ENCODE assay signal across 16 cellular contexts in genomic region chr2:150143087-150143536, GRCh38.
A peak's percentile ranks its signal among the peaks of the same experiment; 100 is the strongest.
DNase-seq lines count a peak whose midpoint lies in the region; ATAC-seq, FAIRE-seq and TF ChIP-seq lines count a peak whose summit lies in the region.
"Had no signal": no experiment of that assay in that cellular context is flagged by ENCODE, and none has a peak within 500 bp of the region (broad histone marks: within the 10 kb centered on the region; RNA-seq: fewer than 3 reads in every experiment).

No MANE protein-coding gene starts in this region.

- H3K36me3 ChIP-seq in ACC112 (ENCODE audit: insufficient read depth, low read length) = peaks cover 7% of the 10 kb centered on the region; the same call in 1 of the 2 replicates
- H3K36me3 ChIP-seq in keratinocyte (ENCODE audit: control insufficient read depth in 2 of 2, extremely low read depth in 1 of 2, insufficient read depth in 2 of 2, low read length in 2 of 2) = no peaks in the 10 kb centered on the region

- peak; percentile 86 for FAIRE-seq in keratinocyte (lab: Jason Lieb, UNC)
- FAIRE-seq: D721Med had no signal

- H3K27me3 ChIP-seq in ACC112 (ENCODE audit: insufficient read depth, low read length) (no peaks in the 10 kb centered on the region), keratinocyte (ENCODE audit: control insufficient read depth, extremely low read depth, insufficient read depth, low read length) (no peaks in the 10 kb centered on the region)
- H3K27me3 ChIP-seq: testis had no signal

- peak overlapping the region; percentile 96 for H3K27ac ChIP-seq in ACC112 (ENCODE audit: low read depth, low read length)
- H3K27ac ChIP-seq in keratinocyte (ENCODE audit: control insufficient read depth, insufficient read depth, low read length) = peak overlapping the region; percentile 98
- H3K27ac ChIP-seq: testis had no signal

- no peak overlapping the region for H2AFZ ChIP-seq in ACC112 (ENCODE audit: low read length, unreplicated experiment)
- H2AFZ ChIP-seq in keratinocyte (ENCODE audit: control insufficient read depth, low read length) = no peak overlapping the region

- dilution Hi-C loops in keratinocyte (cut with MboI; ENCODE audit: extremely low pct_ligation_motif_present, low sequenced_read_pairs) = no loop called here

- peaks cover 9% of the 10 kb centered on the region for H3K9me3 ChIP-seq in keratinocyte (ENCODE audit: control insufficient read depth, low read depth, low read length)
- H3K9me3 ChIP-seq: testis had no signal

- DNase-seq in LHCN-M2 (ENCODE audit: low read depth) = peak; percentile 82
- peak; percentile 58 for DNase-seq in astrocyte of the spinal cord (ENCODE audit: low read depth, low spot score)
- DNase-seq in keratinocyte (ENCODE audit: low read depth, low spot score) = peak; percentile 55
- no peak for DNase-seq in midbrain (lab: John Stamatoyannopoulos, UW)
- DNase-seq in islet precursor cell = no peak
- DNase-seq: activated CD4-positive, CD25-positive, alpha-beta regulatory T cell treated with anti-CD3 and anti-CD28 coated beads, Interleukin-2, amount 50 U/mL, for 72 hours; activated naive CD8-positive, alpha-beta T cell treated with anti-CD3 and anti-CD28 coated beads, Interleukin-2, amount 10 ng/mL, durations not matched to agents 7 days and 5 days; cortex of kidney; mucosa of descending colon; NCI-H2171; posterior cingulate gyrus; testis had no signal

- H3K4me2 ChIP-seq in keratinocyte (ENCODE audit: control insufficient read depth, extremely low read depth, insufficient read depth, low read depth, low read length) = peak overlapping the region; percentile 63

- peaks cover 50% of the 10 kb centered on the region for H3K4me1 ChIP-seq in ACC112 (ENCODE audit: control insufficient read depth, insufficient read depth, low read length, unreplicated experiment)
- H3K4me1 ChIP-seq in keratinocyte (ENCODE audit: control insufficient read depth, extremely low read depth, insufficient read depth, low read length) = peaks cover 38% of the 10 kb centered on the region
- H3K4me1 ChIP-seq: testis had no signal

- H3K9me1 ChIP-seq in keratinocyte (ENCODE audit: control insufficient read depth, extremely low read depth, insufficient read depth, low read length) = no peaks in the 10 kb centered on the region

- peak overlapping the region; percentile 15; the same call in 1 of the 2 replicates for H3K4me3 ChIP-seq in ACC112 (ENCODE audit: low read depth, low read length)
- H3K4me3 ChIP-seq in astrocyte of the spinal cord (ENCODE audit: low read depth, low read length) = no peak overlapping the region
- H3K4me3 ChIP-seq in keratinocyte (ENCODE audit: control insufficient read depth in 2 of 3, extremely low read depth in 1 of 3, insufficient read depth in 2 of 3, low read depth in 1 of 3, low read length in 3 of 3) = peak overlapping the region in 1 of 3 experiments; percentile 38
- H3K4me3 ChIP-seq: mucosa of descending colon, testis had no signal

- in situ Hi-C loops in astrocyte of the spinal cord (cut with HindIII; ENCODE audit: low sequenced_read_pairs) = no loop called here

- TF ChIP-seq CTCF in astrocyte of the spinal cord (IDR thresholded peaks at IDR 0.05; ENCODE audit: low read depth, low read length) (no peak), keratinocyte (optimal IDR thresholded peaks at IDR 0.05 in 1 of 3, IDR thresholded peaks at IDR 0.05 in 1 of 3, conservative IDR thresholded peaks at IDR 0.05 in 1 of 3; ENCODE audit: extremely low read depth in 1 of 3, insufficient read depth in 2 of 3, low read length in 3 of 3) (no peak)

- ATAC-seq in HG03442 (IDR thresholded peaks at IDR 0.05; ENCODE audit: unreplicated experiment) (no peak), HG02623 (IDR thresholded peaks at IDR 0.05; ENCODE audit: unreplicated experiment) (no peak)
- ATAC-seq: mucosa of descending colon had no signal

- H3K79me2 ChIP-seq in ACC112 (ENCODE audit: control insufficient read depth, insufficient read depth, low read length, unreplicated experiment) = no peaks in the 10 kb centered on the region
- H3K79me2 ChIP-seq in keratinocyte (ENCODE audit: control insufficient read depth, insufficient read depth, low read length) = no peaks in the 10 kb centered on the region

- no peaks in the 10 kb centered on the region for H4K20me1 ChIP-seq in keratinocyte (ENCODE audit: control insufficient read depth, extremely low read depth, insufficient read depth, low read length)

- H3K9ac ChIP-seq in keratinocyte (ENCODE audit: control insufficient read depth, extremely low read depth, insufficient read depth, low read length) = peak overlapping the region; percentile 63

Comparison
In these comparisons a context has a peak if more than half of its experiments do, and no peak if none do; other contexts are left out.
1. DNase-seq: peak in LHCN-M2 (single experiment), astrocyte of the spinal cord (single experiment) and keratinocyte (single experiment); none in midbrain (single experiment) and islet precursor cell (single experiment).